ENCODE assay signal across 5 cellular contexts in genomic region chr4:136055360-136055759, GRCh38.
"Had no signal": no experiment of that assay in that cellular context is flagged by ENCODE, and none has a peak within 500 bp of the region (broad histone marks: within the 10 kb centered on the region; RNA-seq: fewer than 3 reads in every experiment).

No MANE protein-coding gene starts in this region.

- H3K9ac ChIP-seq: KMS-11 had no signal

- H3K4me2 ChIP-seq: KMS-11 had no signal

- H3K4me3 ChIP-seq: K562 had no signal

- FAIRE-seq: K562 had no signal

- DNase-seq: KBM-7, KG1 had no signal

- H3K27ac ChIP-seq: HL-60, KMS-11 had no signal

- ATAC-seq: K562 had no signal
